ENCODE assay signal across 9 cellular contexts in genomic region chr12:54420766-54421144, GRCh38. TPM values are rescaled to one million over a fixed set of nuclear protein-coding genes. Genes with fewer than 3 reads are reported as not detected.
DNase-seq lines count a peak whose midpoint lies in the region; ATAC-seq and TF ChIP-seq lines count a peak whose summit lies in the region.
"Had no signal": no experiment of that assay in that cellular context is flagged by ENCODE, and none has a peak within 500 bp of the region (broad histone marks: within the 10 kb centered on the region; RNA-seq: fewer than 3 reads in every experiment).

No MANE protein-coding gene starts in this region.

- H3K27ac Mint-ChIP-seq in WTC11: peak overlapping the region; percentile 48; the same call in 1 of the 2 replicates

- TF ChIP-seq CTCF in HEK293 (tag by site-specific recombination; IDR thresholded peaks at IDR 0.05) (no peak), WTC11 (IDR thresholded peaks at IDR 0.05) (no peak), heart right ventricle (IDR thresholded peaks at IDR 0.05) (no peak), mucosa of descending colon (IDR thresholded peaks at IDR 0.05) (no peak)

- H3K4me1 Mint-ChIP-seq in WTC11: peaks cover 38% of the 10 kb centered on the region

- 42 to 56% methylated on average over 2 of the region's 2 CpGs for WGBS in heart right ventricle, 2 donors

- POLR2A ChIA-PET in HEK293 (lab: Yijun Ruan, JAX): interaction anchor here (0.7 to 1.3 kb wide), 4 partner anchors 12 to 558 kb away, joined by 3 to 5 read pairs (median 4); no protein-coding TSS in a partner anchor
- POLR2A ChIA-PET in WTC11 (lab: Charles Lee): interaction anchor here (0.7 to 1.0 kb wide), 3 partner anchors 7 to 31 kb away, joined by 3 to 6 read pairs (median 5); no protein-coding TSS in a partner anchor

- H3K4me3 Mint-ChIP-seq in WTC11: peak overlapping the region; percentile 84; the same call in 1 of the 2 replicates

- no peaks in the 10 kb centered on the region for H3K9me3 Mint-ChIP-seq in WTC11

- H3K4me1 ChIP-seq in HEK293 (ENCODE audit: control insufficient read depth, insufficient read depth, low read length) (peaks cover 11% of the 10 kb centered on the region), heart right ventricle (peaks cover 13 to 78% (median 59%) of the 10 kb centered on the region in 9 donors), skeletal muscle tissue (ENCODE audit: control insufficient read depth in 3 of 3, insufficient read depth in 3 of 3, low read length in 3 of 3) (peaks cover 41 to 46% (median 42%) of the 10 kb centered on the region in 3 donors), mucosa of descending colon (ENCODE audit: low read depth) (no peaks in the 10 kb centered on the region)

- DNase-seq in WTC11 (ENCODE audit: low spot score) (no peak), heart right ventricle (no peak), SIG-M5 treated with dmso at 0.1 percent for 504 hours (lab: John Stamatoyannopoulos, UW; ENCODE audit: unreplicated experiment) (no peak), mucosa of descending colon (no peak)

- ATAC-seq in WTC11: no peak
- peak in 2 of 8 donors; percentile 5 to 6 for ATAC-seq in heart right ventricle
- no peak for ATAC-seq in GM19467 (IDR thresholded peaks at IDR 0.05; ENCODE audit: unreplicated experiment)
- no peak for ATAC-seq in mucosa of descending colon
- no peak for ATAC-seq in GM19035 (IDR thresholded peaks at IDR 0.05; ENCODE audit: unreplicated experiment)

- no peak overlapping the region for H3K27ac ChIP-seq in HEK293 (ENCODE audit: extremely low read depth, low read depth, low read length)
- H3K27ac ChIP-seq in heart right ventricle: peak overlapping the region; percentile 39 to 98 (median 96)
- H3K27ac ChIP-seq in skeletal muscle tissue (ENCODE audit: low read depth, low read length): peak overlapping the region; percentile 88

- H3K36me3 Mint-ChIP-seq in WTC11: no peaks in the 10 kb centered on the region

- no peak overlapping the region for H3K4me3 ChIP-seq in HEK293 (ENCODE audit: low read depth, low read length)
- H3K4me3 ChIP-seq in heart right ventricle: peak overlapping the region in 2 of 10 donors; percentile 0 to 89
- no peak overlapping the region for H3K4me3 ChIP-seq in skeletal muscle tissue (ENCODE audit: low read length in 3 of 3)
- H3K4me3 ChIP-seq in mucosa of descending colon: no peak overlapping the region

- H3K9ac ChIP-seq in skeletal muscle tissue (ENCODE audit: low read depth in 1 of 3, low read length in 3 of 3): no peak overlapping the region

- H3K9me3 ChIP-seq in HEK293 (ENCODE audit: control insufficient read depth, insufficient read depth, low read depth, low read length) (no peaks in the 10 kb centered on the region), heart right ventricle (no peaks in the 10 kb centered on the region), skeletal muscle tissue (ENCODE audit: control insufficient read depth in 3 of 3, low read length in 3 of 3) (no peaks in the 10 kb centered on the region), mucosa of descending colon (no peaks in the 10 kb centered on the region)

- H3K27me3 ChIP-seq in heart right ventricle: no peaks in the 10 kb centered on the region
- no peaks in the 10 kb centered on the region for H3K27me3 ChIP-seq in skeletal muscle tissue (ENCODE audit: control insufficient read depth in 3 of 3, insufficient read depth in 3 of 3, low read length in 3 of 3)

- H3K36me3 ChIP-seq in HEK293 (ENCODE audit: control insufficient read depth in 2 of 2, insufficient read depth in 1 of 2, low read length in 2 of 2) (no peaks in the 10 kb centered on the region), heart right ventricle (no peaks in the 10 kb centered on the region), skeletal muscle tissue (ENCODE audit: control insufficient read depth in 3 of 3, insufficient read depth in 3 of 3, low read length in 3 of 3) (no peaks in the 10 kb centered on the region), mucosa of descending colon (ENCODE audit: low read depth) (no peaks in the 10 kb centered on the region)

- peaks cover 76% of the 10 kb centered on the region for H3K27me3 Mint-ChIP-seq in WTC11 (ENCODE audit: low read depth)

- CTCF ChIA-PET in HEK293 (lab: Yijun Ruan, JAX) (interaction anchor here (0.8 to 14.5 kb wide), 6 partner anchors 10 to 41 kb away, joined by 3 to 227 read pairs (median 6); no protein-coding TSS in a partner anchor), WTC11 (lab: Charles Lee) (interaction anchor here (0.7 to 7.7 kb wide), 4 partner anchors 18 to 389 kb away, joined by 4 to 109 read pairs (median 12); no protein-coding TSS in a partner anchor)

- intact Hi-C loops in heart right ventricle (cut with DNase I) (no loop called here), mucosa of descending colon (cut with DNase I, micrococcal nuclease) (no loop called here)

TF ChIP-seq in HEK293, 187 proteins besides CTCF, POLR2A, EP300 and RAD21:
- TF ChIP-seq ZBTB8A (tag by site-specific recombination; IDR thresholded peaks at IDR 0.05) (0 out of 2 replicates have a peak, but pooled peaks have one; percentile 26), GLI2 (tag by site-specific recombination; IDR thresholded peaks at IDR 0.05; ENCODE audit: borderline replicate concordance, low read depth) (no peak), ZNF394 (tag by site-specific recombination; IDR thresholded peaks at IDR 0.05; ENCODE audit: borderline replicate concordance) (peak; percentile 75), REPIN1 (tag by site-specific recombination; IDR thresholded peaks at IDR 0.05; ENCODE audit: low read depth) (no peak), ZNF311 (tag by site-specific recombination; IDR thresholded peaks at IDR 0.05; ENCODE audit: borderline replicate concordance) (no peak), GLIS1 (tag by site-specific recombination; IDR thresholded peaks at IDR 0.05) (peak; percentile 37; the same call in 1 of the 2 replicates)
- TF ChIP-seq, protein P1, sequence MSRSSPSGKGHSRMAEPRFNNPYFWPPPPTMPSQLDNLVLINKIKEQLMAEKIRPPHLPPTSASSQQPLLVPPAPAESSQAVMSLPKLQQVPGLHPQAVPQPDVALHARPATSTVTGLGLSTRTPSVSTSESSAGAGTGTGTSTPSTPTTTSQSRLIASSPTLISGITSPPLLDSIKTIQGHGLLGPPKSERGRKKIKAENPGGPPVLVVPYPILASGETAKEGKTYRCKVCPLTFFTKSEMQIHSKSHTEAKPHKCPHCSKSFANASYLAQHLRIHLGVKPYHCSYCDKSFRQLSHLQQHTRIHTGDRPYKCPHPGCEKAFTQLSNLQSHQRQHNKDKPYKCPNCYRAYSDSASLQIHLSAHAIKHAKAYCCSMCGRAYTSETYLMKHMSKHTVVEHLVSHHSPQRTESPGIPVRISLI (tag by site-specific recombination; IDR thresholded peaks at IDR 0.05): no peak

TF ChIP-seq in WTC11, 78 proteins besides CTCF, POLR2A, EP300 and RAD21 (continues in another document):
- no peak for TF ChIP-seq JUN (CRISPR knock-in tag; IDR thresholded peaks at IDR 0.05)
- no peak for TF ChIP-seq ELF4 (CRISPR knock-in tag; IDR thresholded peaks at IDR 0.05; ENCODE audit: low read depth)
- TF ChIP-seq FOXP1 (CRISPR knock-in tag; IDR thresholded peaks at IDR 0.05; ENCODE audit: borderline replicate concordance): no peak
- TF ChIP-seq ESRRA (CRISPR knock-in tag; IDR thresholded peaks at IDR 0.05; ENCODE audit: borderline replicate concordance): no peak
- TF ChIP-seq ZNF532 (CRISPR knock-in tag; IDR thresholded peaks at IDR 0.05; ENCODE audit: borderline replicate concordance): no peak

RNA-seq across cellular contexts. Expression of gene ITGA5, which starts 1.7 kb away (rescaled TPM):
- total RNA-seq in WTC11 (2021) (19.3 to 21.9 TPM (median 20.8 TPM) in 3 replicates), heart right ventricle (10 to 100 TPM; 35.7 to 86.1 (median 48.8) TPM), skeletal muscle tissue (78.8 TPM), mucosa of descending colon (100 to 1,000 TPM in 1 of 3 donors, 10 to 100 TPM in 1, 1 to 10 TPM in 1; 8.0 to 201 (median 61.8) TPM)
- 100 to 1,000 TPM in 1 of 2 donors, 10 to 100 TPM in 1; 31.9 to 154 TPM for polyA plus RNA-seq in heart right ventricle

RNA-seq across cellular contexts. Expression of gene ZNF385A, which starts 36.2 kb away (rescaled TPM):
- total RNA-seq in WTC11 (2021) (18.4 to 23.5 TPM (median 22.2 TPM) in 3 replicates), heart right ventricle (10 to 100 TPM in 2 of 10 donors, 1 to 10 TPM in 8; 3.8 to 19.1 (median 4.8) TPM), skeletal muscle tissue (3.7 TPM), mucosa of descending colon (10 to 100 TPM in 2 of 3 donors, 1 to 10 TPM in 1; 3.5 to 15.0 (median 10.4) TPM)
- 10 to 100 TPM in 1 of 2 donors, 1 to 10 TPM in 1; 8.1 to 10.5 TPM for polyA plus RNA-seq in heart right ventricle

RNA-seq across cellular contexts. Expression of gene GTSF1, which starts 52.6 kb away (rescaled TPM):
- total RNA-seq in WTC11 (2021) (0.55 to 0.99 TPM (median 0.74 TPM) in 3 replicates), heart right ventricle (under 1 TPM in 2 of 10 donors, not detected in 8; 0.38 to 0.65 TPM), skeletal muscle tissue (not detected), mucosa of descending colon (not detected)
- under 1 TPM in 1 of 2 donors, not detected in 1; 0.07 TPM for polyA plus RNA-seq in heart right ventricle

RNA-seq across cellular contexts. Expression of gene GPR84, which starts 56.5 kb away (rescaled TPM):
- total RNA-seq in WTC11 (2021) (0.13 TPM in 1 of 3 replicates, not detected in the others), heart right ventricle (1 to 10 TPM in 1 of 10 donors, under 1 TPM in 3, not detected in 6; 0.15 to 2.9 (median 0.25) TPM), skeletal muscle tissue (not detected), mucosa of descending colon (1 to 10 TPM in 1 of 3 donors, under 1 TPM in 1, not detected in 1; 0.60 to 1.7 TPM)
- under 1 TPM in 1 of 2 donors, not detected in 1; 0.45 TPM for polyA plus RNA-seq in heart right ventricle
- total RNA-seq: kidney epithelial cell had no signal
